Comparison of ENCODE assay signal across 9 cellular contexts in genomic region chr10:71216751-71217265, GRCh38. TPM values are rescaled to one million over a fixed set of nuclear protein-coding genes. Genes with fewer than 3 reads are reported as not detected.
DNase-seq lines count a peak whose midpoint lies in the region; ATAC-seq and TF ChIP-seq lines count a peak whose summit lies in the region.
"Had no signal": no experiment of that assay in that cellular context is flagged by ENCODE, and none has a peak within 500 bp of the region (broad histone marks: within the 10 kb centered on the region; RNA-seq: fewer than 3 reads in every experiment).

No MANE protein-coding gene starts in this region.

- H3K36me3 Mint-ChIP-seq in GM23338 (ENCODE audit: low read depth), result 0 out of 3 replicates have a peak, but pooled peaks cover 8% of the 10 kb centered on the region
- no peaks in the 10 kb centered on the region for H3K36me3 Mint-ChIP-seq in WTC11

- POLR2A ChIA-PET in WTC11 (lab: Charles Lee), result interaction anchor here (1.4 to 1.8 kb wide), 3 partner anchors 37 to 53 kb away, joined by 4 to 10 read pairs (median 7); no protein-coding TSS in a partner anchor

- peaks cover 7% of the 10 kb centered on the region; the same call in 1 of the 2 replicates for H4K20me1 ChIP-seq in GM23338 (replicated peaks; ENCODE audit: insufficient read depth)

- H3K27me3 Mint-ChIP-seq in GM23338 (ENCODE audit: insufficient read depth, low read depth, poor library complexity) (peaks cover 30% of the 10 kb centered on the region), WTC11 (ENCODE audit: low read depth) (peaks cover 19% of the 10 kb centered on the region)

- H3K27ac Mint-ChIP-seq in GM23338 (peak overlapping the region; percentile 89), WTC11 (peak overlapping the region; percentile 80)

- H3K4me1 ChIP-seq in GM23338 (ENCODE audit: insufficient read depth) (peaks cover 55% of the 10 kb centered on the region), right cardiac atrium (ENCODE audit: control insufficient read depth, insufficient read depth, low read length) (peaks cover 23% of the 10 kb centered on the region)

- 13% methylated on average over 8 of the region's 8 CpGs for WGBS in right cardiac atrium

- H3K9me3 ChIP-seq in right cardiac atrium (ENCODE audit: control insufficient read depth, low read length), result no peaks in the 10 kb centered on the region

- intact Hi-C loops in right cardiac atrium (cut with DNase I), result loop anchor here in 1 of 4 donors (10.0 kb wide), 1 partner anchor 152 kb away; no protein-coding TSS in a partner anchor

- peaks cover 75% of the 10 kb centered on the region for H3K79me2 ChIP-seq in GM23338 (replicated peaks; ENCODE audit: insufficient read depth)

- H3K27ac ChIP-seq in GM23338 (ENCODE audit: low read depth), result peak overlapping the region; percentile 97
- H3K27ac ChIP-seq in right cardiac atrium (ENCODE audit: low read length), result peak overlapping the region; percentile 91

- ATAC-seq in GM23338 (peak; percentile 5), WTC11 (no peak; the same call in 1 of the 2 replicates), right cardiac atrium (peak in 1 of 2 donors; percentile 8), GM18867 (IDR thresholded peaks at IDR 0.05; ENCODE audit: unreplicated experiment) (no peak)

- H3K4me3 ChIP-seq in GM23338, result peak overlapping the region; percentile 96
- peak overlapping the region; percentile 75 for H3K4me3 ChIP-seq in right cardiac atrium (ENCODE audit: low read length)
- H3K4me3 ChIP-seq in skeletal muscle cell (ENCODE audit: low read depth, low read length), result peak overlapping the region; percentile 41

- H3K27me3 ChIP-seq in GM23338 (ENCODE audit: insufficient read depth), result peaks cover 26% of the 10 kb centered on the region
- no peaks in the 10 kb centered on the region for H3K27me3 ChIP-seq in right cardiac atrium (ENCODE audit: control insufficient read depth, insufficient read depth)

- TF ChIP-seq CTCF in GM23338 (conservative IDR thresholded peaks at IDR 0.05; ENCODE audit: low read depth in 2 of 2) (no peak), WTC11 (IDR thresholded peaks at IDR 0.05) (no peak)

- DNase-seq in GM23338 (ENCODE audit: low spot score) (no peak), WTC11 (ENCODE audit: low spot score) (no peak), right cardiac atrium (peak in 2 of 3 donors; percentile 66 to 74), skeletal muscle cell (ENCODE audit: low read depth) (no peak), GDM1 (lab: John Stamatoyannopoulos, UW) (no peak), glomerular visceral epithelial cell (ENCODE audit: extremely low spot score) (no peak), anterior cingulate cortex (lab: John Stamatoyannopoulos, UW) (no peak)
- DNase-seq: activated CD4-positive, alpha-beta T cell treated with anti-CD3 and anti-CD28 coated beads for 48 hours had no signal

- H3K4me3 Mint-ChIP-seq in GM23338 (peak overlapping the region; percentile 74), WTC11 (peak overlapping the region; percentile 71)

- H3K4me1 Mint-ChIP-seq in GM23338 (peaks cover 66% of the 10 kb centered on the region), WTC11 (peaks cover 63% of the 10 kb centered on the region)

- no peaks in the 10 kb centered on the region for H3K9me2 ChIP-seq in GM23338 (ENCODE audit: insufficient read depth)

- no peaks in the 10 kb centered on the region for H3K9me3 Mint-ChIP-seq in GM23338
- no peaks in the 10 kb centered on the region for H3K9me3 Mint-ChIP-seq in WTC11

- CTCF ChIA-PET in WTC11 (lab: Charles Lee), result interaction anchor here (1.1 to 6.4 kb wide), 8 partner anchors 8 to 313 kb away, joined by 3 to 67 read pairs (median 6); no protein-coding TSS in a partner anchor

- H3K36me3 ChIP-seq in GM23338 (ENCODE audit: insufficient read depth), result no peaks in the 10 kb centered on the region

- 0 out of 2 replicates have a peak overlapping the region, but pooled peaks have one; percentile 28 for H2AFZ ChIP-seq in GM23338

- peak overlapping the region; percentile 99 for H3K4me2 ChIP-seq in GM23338

- peaks cover 12% of the 10 kb centered on the region; the same call in 1 of the 2 replicates for H3F3A ChIP-seq in GM23338 (replicated peaks; ENCODE audit: low read depth)

TF ChIP-seq in GM23338, 12 proteins besides CTCF, POLR2A, EP300 and RAD21 (continues in another document):
- TF ChIP-seq EZH2phosphoT487 (IDR thresholded peaks at IDR 0.05; ENCODE audit: unreplicated experiment) (no peak), POLR2AphosphoS5 (IDR thresholded peaks at IDR 0.05; ENCODE audit: low read depth) (no peak), ZNF331 (CRISPR knock-in tag; IDR thresholded peaks at IDR 0.05; ENCODE audit: low read depth) (no peak), JUNB (IDR thresholded peaks at IDR 0.05; ENCODE audit: unreplicated experiment) (no peak), CREB1 (CRISPR knock-in tag; IDR thresholded peaks at IDR 0.05; ENCODE audit: low read depth) (no peak), STAT1 (IDR thresholded peaks at IDR 0.05; ENCODE audit: unreplicated experiment) (no peak), NANOG (IDR thresholded peaks at IDR 0.05; ENCODE audit: borderline replicate concordance) (no peak), EZH2 (IDR thresholded peaks at IDR 0.05; ENCODE audit: low read depth, unreplicated experiment) (no peak), ZNF114 (CRISPR knock-in tag; IDR thresholded peaks at IDR 0.05) (no peak), REST (IDR thresholded peaks at IDR 0.05; ENCODE audit: unreplicated experiment) (no peak)

TF ChIP-seq in WTC11, 78 proteins besides CTCF, POLR2A, EP300 and RAD21 (continues in another document):
- TF ChIP-seq NFYB (CRISPR knock-in tag; conservative IDR thresholded peaks at IDR 0.05; ENCODE audit: low read depth), result no peak
- no peak for TF ChIP-seq ATF6 (CRISPR knock-in tag; IDR thresholded peaks at IDR 0.05)
- no peak for TF ChIP-seq TEAD1 (CRISPR knock-in tag; IDR thresholded peaks at IDR 0.05)
- no peak for TF ChIP-seq GTF2I (CRISPR knock-in tag; conservative IDR thresholded peaks at IDR 0.05)
- no peak for TF ChIP-seq HMGXB4 (CRISPR knock-in tag; IDR thresholded peaks at IDR 0.05)
- no peak for TF ChIP-seq IRF2 (CRISPR knock-in tag; IDR thresholded peaks at IDR 0.05; ENCODE audit: borderline replicate concordance, low read depth)
- TF ChIP-seq KAT7 (CRISPR knock-in tag; IDR thresholded peaks at IDR 0.05; ENCODE audit: borderline replicate concordance), result no peak
- TF ChIP-seq CREM (CRISPR knock-in tag; IDR thresholded peaks at IDR 0.05), result no peak
- no peak for TF ChIP-seq E2F1 (CRISPR knock-in tag; IDR thresholded peaks at IDR 0.05)
- TF ChIP-seq MXD4 (CRISPR knock-in tag; IDR thresholded peaks at IDR 0.05; ENCODE audit: borderline replicate concordance), result no peak
- no peak for TF ChIP-seq TEAD4 (CRISPR knock-in tag; IDR thresholded peaks at IDR 0.05)
- TF ChIP-seq ZNF512 (CRISPR knock-in tag; IDR thresholded peaks at IDR 0.05; ENCODE audit: borderline replicate concordance), result no peak

RNA-seq across cellular contexts. Expression of gene UNC5B, which starts 4.4 kb away (rescaled TPM):
- total RNA-seq in GM23338 (2014; rRNA removed; shearing (Covaris generic)), result 25.2 and 31.2 TPM in 2 replicates
- polyA plus RNA-seq in GM23338 (2016; fragmentation: Nextera tagmentation; extraction: Ambion mirVana), result 8.0 and 8.7 TPM in 2 replicates
- total RNA-seq in WTC11 (2021), result 31.2 to 49.6 TPM (median 31.6 TPM) in 3 replicates
- total RNA-seq in right cardiac atrium, result 10 to 100 TPM; 17.0 to 26.6 (median 24.0) TPM
- 12.4 TPM for polyA plus RNA-seq in right cardiac atrium

Comparison
In these comparisons a context has a peak if more than half of its experiments do, and no peak if none do; other contexts are left out.
1. DNase-seq: peak in right cardiac atrium (2 of 3); none in GM23338 (single experiment), WTC11 (single experiment), skeletal muscle cell (single experiment), GDM1 (single experiment), glomerular visceral epithelial cell (single experiment) and anterior cingulate cortex (0 of 58).
2. H3K4me3 ChIP-seq: peak in every context shown above with its lines; median percentile 96 in GM23338; 75 in right cardiac atrium; 41 in skeletal muscle cell.